In the genomic region with DNA sequence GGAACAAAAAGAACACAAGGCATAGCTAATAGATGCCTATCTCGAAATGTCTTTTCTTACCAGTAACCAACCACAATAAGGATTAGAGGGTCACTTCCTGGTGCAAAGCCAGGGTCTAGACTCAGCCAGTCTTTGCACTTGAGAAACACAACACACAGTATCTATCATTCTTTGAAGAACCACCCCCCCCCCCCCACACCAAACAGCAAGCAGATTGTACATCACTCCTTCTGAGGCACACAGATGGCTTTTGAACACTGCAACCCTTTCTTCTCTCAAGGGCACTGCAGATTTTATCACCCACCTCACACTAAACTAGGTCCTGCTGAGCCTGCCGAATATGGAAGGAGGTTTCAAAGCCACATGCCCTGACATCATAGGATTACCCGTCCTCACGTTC, we compare ENCODE assay signal across 27 cellular contexts.
DNase-seq lines count a peak whose midpoint lies in the region; ATAC-seq and TF ChIP-seq lines count a peak whose summit lies in the region.
"Had no signal": no experiment of that assay in that cellular context is flagged by ENCODE, and none has a peak within 500 bp of the region (broad histone marks: within the 10 kb centered on the region; RNA-seq: fewer than 3 reads in every experiment).

No MANE protein-coding gene starts in this region.

- peaks cover 50% of the 10 kb centered on the region for H3K36me3 Mint-ChIP-seq in CD8-positive, alpha-beta T cell
- H3K36me3 Mint-ChIP-seq in brain (peaks cover 60% of the 10 kb centered on the region), neural crest cell (ENCODE audit: low read depth) (peaks cover 31% of the 10 kb centered on the region)
- peaks cover 37 to 48% of the 10 kb centered on the region in 2 donors for H3K36me3 Mint-ChIP-seq in CD4-positive, alpha-beta memory T cell
- H3K36me3 Mint-ChIP-seq in activated T-helper 2 cell treated with anti-CD3 and anti-CD28 coated beads, Interferon-gamma antibody, Interleukin-2, Interleukin-4, amounts not matched to agents 10 μg/mL and 5 μg/mL and 100 μg/mL, durations not matched to agents 14 hours and 24 hours and 36 hours (ENCODE audit: low read depth), result peaks cover 57% of the 10 kb centered on the region

- POLR2A ChIA-PET in CD8-positive, alpha-beta T cell (lab: Charles Lee), result interaction anchor here (0.6 kb wide), 1 partner anchor 596 kb away, joined by 3 read pairs; no protein-coding TSS in a partner anchor
- POLR2A ChIA-PET in CD4-positive, alpha-beta memory T cell (lab: Charles Lee; ENCODE audit: partially characterized antibody), result interaction anchor here (1.6 kb wide), 1 partner anchor 11 kb away, joined by 5 read pairs; no protein-coding TSS in a partner anchor

- H3K27me3 ChIP-seq in CD8-positive, alpha-beta T cell (ENCODE audit: insufficient read depth, low read length), result no peaks in the 10 kb centered on the region
- no peaks in the 10 kb centered on the region for H3K27me3 ChIP-seq in CD4-positive, alpha-beta memory T cell (ENCODE audit: insufficient read depth, low read length)
- H3K27me3 ChIP-seq: MG63, Peyer's patch, SJCRH30 had no signal

- H3K4me3 ChIP-seq in CD8-positive, alpha-beta T cell (ENCODE audit: low read depth, low read length), result no peak overlapping the region
- H3K4me3 ChIP-seq in CD4-positive, alpha-beta memory T cell (ENCODE audit: low read length in 2 of 2), result no peak overlapping the region
- H3K4me3 ChIP-seq: MG63, Peyer's patch, SJCRH30 had no signal

- CTCF ChIA-PET in CD8-positive, alpha-beta T cell (lab: Charles Lee), result no interaction called here
- CTCF ChIA-PET in CD4-positive, alpha-beta memory T cell (lab: Charles Lee; ENCODE audit: partially characterized antibody), result interaction anchor here (1.2 kb wide), 1 partner anchor 17 kb away, joined by 3 read pairs; no protein-coding TSS in a partner anchor

- intact Hi-C loops in CD8-positive, alpha-beta T cell (cut with DNase I, micrococcal nuclease), result no loop called here
- intact Hi-C loops in CD4-positive, alpha-beta memory T cell (cut with micrococcal nuclease), result no loop called here
- intact Hi-C loops in activated T-helper 2 cell treated with anti-CD3 and anti-CD28 coated beads, Interferon-gamma antibody, Interleukin-2, Interleukin-4, amounts not matched to agents 10 μg/mL and 5 μg/mL and 100 μg/mL, durations not matched to agents 14 hours and 24 hours and 36 hours (cut with micrococcal nuclease), result no loop called here

- no peak for TF ChIP-seq CTCF in CD8-positive, alpha-beta T cell (IDR thresholded peaks at IDR 0.05)
- TF ChIP-seq CTCF in brain (conservative IDR thresholded peaks at IDR 0.05) (no peak), neural crest cell (conservative IDR thresholded peaks at IDR 0.05) (no peak)

- no peak overlapping the region for H3K4me3 Mint-ChIP-seq in CD8-positive, alpha-beta T cell
- H3K4me3 Mint-ChIP-seq in brain (no peak overlapping the region), neural crest cell (peak overlapping the region; percentile 38)
- no peak overlapping the region for H3K4me3 Mint-ChIP-seq in CD4-positive, alpha-beta memory T cell
- H3K4me3 Mint-ChIP-seq in activated T-helper 2 cell treated with anti-CD3 and anti-CD28 coated beads, Interferon-gamma antibody, Interleukin-2, Interleukin-4, amounts not matched to agents 10 μg/mL and 5 μg/mL and 100 μg/mL, durations not matched to agents 14 hours and 24 hours and 36 hours (ENCODE audit: low read depth), result no peak overlapping the region
- H3K4me3 Mint-ChIP-seq: activated T-cell treated with anti-CD3 and anti-CD28 coated beads, Interleukin-2, amount 50 U/mL, for 24 hours; naive thymus-derived CD8-positive, alpha-beta T cell; T-cell had no signal

- peaks cover 19% of the 10 kb centered on the region for H3K4me1 ChIP-seq in CD8-positive, alpha-beta T cell (ENCODE audit: insufficient read depth, low read length)
- peaks cover 22% of the 10 kb centered on the region for H3K4me1 ChIP-seq in CD4-positive, alpha-beta memory T cell (ENCODE audit: insufficient read depth, low read length)
- H3K4me1 ChIP-seq: SJCRH30 had no signal

- H3K4me1 Mint-ChIP-seq in CD8-positive, alpha-beta T cell (ENCODE audit: low read depth), result peaks cover 29% of the 10 kb centered on the region
- H3K4me1 Mint-ChIP-seq in brain (peaks cover 51% of the 10 kb centered on the region), neural crest cell (peaks cover 43% of the 10 kb centered on the region)
- H3K4me1 Mint-ChIP-seq in CD4-positive, alpha-beta memory T cell, result peaks cover 19 to 54% (median 22%) of the 10 kb centered on the region in 4 donors
- H3K4me1 Mint-ChIP-seq in activated T-helper 2 cell treated with anti-CD3 and anti-CD28 coated beads, Interferon-gamma antibody, Interleukin-2, Interleukin-4, amounts not matched to agents 10 μg/mL and 5 μg/mL and 100 μg/mL, durations not matched to agents 14 hours and 24 hours and 36 hours (ENCODE audit: low read depth), result peaks cover 38% of the 10 kb centered on the region

- no peaks in the 10 kb centered on the region for H3K9me3 ChIP-seq in CD8-positive, alpha-beta T cell (ENCODE audit: low read length)
- H3K9me3 ChIP-seq in KOPT-K1 (ENCODE audit: insufficient read depth, low read length, poor library complexity, severe bottlenecking), result no peaks in the 10 kb centered on the region
- no peaks in the 10 kb centered on the region for H3K9me3 ChIP-seq in CD4-positive, alpha-beta memory T cell (ENCODE audit: control insufficient read depth in 1 of 2, low read length in 2 of 2)
- H3K9me3 ChIP-seq: MG63, Peyer's patch, SJCRH30 had no signal

- no peak for ATAC-seq in CD8-positive, alpha-beta T cell
- ATAC-seq in GM19452 (IDR thresholded peaks at IDR 0.05; ENCODE audit: unreplicated experiment), result no peak
- ATAC-seq: naive thymus-derived CD8-positive, alpha-beta T cell; T-cell had no signal

- H3K27ac ChIP-seq in CD8-positive, alpha-beta T cell (ENCODE audit: low read depth, low read length), result no peak overlapping the region
- H3K27ac ChIP-seq in KOPT-K1 (ENCODE audit: low read depth, low read length, poor library complexity, severe bottlenecking), result peak overlapping the region; percentile 69
- no peak overlapping the region for H3K27ac ChIP-seq in CD4-positive, alpha-beta memory T cell (ENCODE audit: low read depth, low read length)
- H3K27ac ChIP-seq: Peyer's patch, SJCRH30 had no signal

- H3K27ac Mint-ChIP-seq in CD8-positive, alpha-beta T cell, result peak overlapping the region; percentile 56
- peak overlapping the region in 4 of 5 experiments; percentile 17 to 79 (median 22) for H3K27ac Mint-ChIP-seq in brain
- peak overlapping the region; percentile 89 for H3K27ac Mint-ChIP-seq in neural crest cell (ENCODE audit: unreplicated experiment)
- peak overlapping the region in 3 of 7 donors; percentile 32 to 47 (median 43) for H3K27ac Mint-ChIP-seq in CD4-positive, alpha-beta memory T cell
- no peak overlapping the region for H3K27ac Mint-ChIP-seq in activated T-helper 2 cell treated with anti-CD3 and anti-CD28 coated beads, Interferon-gamma antibody, Interleukin-2, Interleukin-4, amounts not matched to agents 10 μg/mL and 5 μg/mL and 100 μg/mL, durations not matched to agents 14 hours and 24 hours and 36 hours
- H3K27ac Mint-ChIP-seq: activated T-cell treated with anti-CD3 and anti-CD28 coated beads, Interleukin-2, amount 50 U/mL, for 24 hours; T-cell had no signal

- H3K9me3 Mint-ChIP-seq in CD8-positive, alpha-beta T cell, result no peaks in the 10 kb centered on the region
- H3K9me3 Mint-ChIP-seq in brain (no peaks in the 10 kb centered on the region), neural crest cell (no peaks in the 10 kb centered on the region)
- no peaks in the 10 kb centered on the region for H3K9me3 Mint-ChIP-seq in CD4-positive, alpha-beta memory T cell
- H3K9me3 Mint-ChIP-seq in activated T-helper 2 cell treated with anti-CD3 and anti-CD28 coated beads, Interferon-gamma antibody, Interleukin-2, Interleukin-4, amounts not matched to agents 10 μg/mL and 5 μg/mL and 100 μg/mL, durations not matched to agents 14 hours and 24 hours and 36 hours, result no peaks in the 10 kb centered on the region
- H3K9me3 Mint-ChIP-seq: activated T-cell treated with anti-CD3 and anti-CD28 coated beads, Interleukin-2, amount 50 U/mL, for 24 hours; naive thymus-derived CD8-positive, alpha-beta T cell; T-cell had no signal

- peaks cover 12% of the 10 kb centered on the region for H3K36me3 ChIP-seq in CD8-positive, alpha-beta T cell (ENCODE audit: insufficient read depth, low read length)
- H3K36me3 ChIP-seq in KOPT-K1 (ENCODE audit: insufficient read depth, low read length), result peaks cover 90% of the 10 kb centered on the region
- peaks cover 17% of the 10 kb centered on the region for H3K36me3 ChIP-seq in CD4-positive, alpha-beta memory T cell (ENCODE audit: insufficient read depth, low read length)

- H3K27me3 Mint-ChIP-seq in CD8-positive, alpha-beta T cell (ENCODE audit: low read depth), result no peaks in the 10 kb centered on the region
- peaks cover 3% of the 10 kb centered on the region for H3K27me3 Mint-ChIP-seq in brain
- H3K27me3 Mint-ChIP-seq in neural crest cell (ENCODE audit: low read depth), result no peaks in the 10 kb centered on the region
- H3K27me3 Mint-ChIP-seq in CD4-positive, alpha-beta memory T cell, result no peaks in the 10 kb centered on the region
- H3K27me3 Mint-ChIP-seq in activated T-helper 2 cell treated with anti-CD3 and anti-CD28 coated beads, Interferon-gamma antibody, Interleukin-2, Interleukin-4, amounts not matched to agents 10 μg/mL and 5 μg/mL and 100 μg/mL, durations not matched to agents 14 hours and 24 hours and 36 hours (ENCODE audit: low read depth), result no peaks in the 10 kb centered on the region
- H3K27me3 Mint-ChIP-seq: activated T-cell treated with anti-CD3 and anti-CD28 coated beads, Interleukin-2, amount 50 U/mL, for 24 hours; naive thymus-derived CD8-positive, alpha-beta T cell; T-cell had no signal

- no peak for DNase-seq in CD8-positive, alpha-beta T cell
- DNase-seq in neural crest cell (ENCODE audit: low read depth, low spot score), result no peak
- DNase-seq in CD4-positive, alpha-beta memory T cell, result no peak
- DNase-seq in HT-29 (ENCODE audit: low spot score), result no peak
- no peak for DNase-seq in activated T-helper 2 cell treated with anti-CD3 and anti-CD28 coated beads, Interferon-gamma antibody, Interleukin-2, Interleukin-4, amounts not matched to agents 10 μg/mL and 5 μg/mL and 100 μg/mL, durations not matched to agents 14 hours and 24 hours and 36 hours (ENCODE audit: low spot score)
- DNase-seq: activated CD4-positive, alpha-beta T cell treated with anti-CD3 and anti-CD28 coated beads for 48 hours; activated naive CD4-positive, alpha-beta T cell treated with Interleukin-2 at 50 U/mL for 16 hours; activated T-cell treated with anti-CD3 and anti-CD28 coated beads, Interleukin-2, amount 50 U/mL, for 24 hours; amniotic stem cell; glutamatergic neuron; H7; kidney; MG63; midbrain; naive thymus-derived CD8-positive, alpha-beta T cell; NCI-H2029; NCI-H345; NCI-H748 treated with DMSO at 0.1 percent for 48 hours; Peyer's patch; small intestine; stimulated activated CD4-positive, alpha-beta T cell treated with anti-CD3 and anti-CD28 coated beads, Interleukin-2, amount 100 ng/mL, for 24 hours; T-cell; trophoblast cell had no signal
